10 cellular contexts compared by ENCODE assay signal in the genomic region with DNA sequence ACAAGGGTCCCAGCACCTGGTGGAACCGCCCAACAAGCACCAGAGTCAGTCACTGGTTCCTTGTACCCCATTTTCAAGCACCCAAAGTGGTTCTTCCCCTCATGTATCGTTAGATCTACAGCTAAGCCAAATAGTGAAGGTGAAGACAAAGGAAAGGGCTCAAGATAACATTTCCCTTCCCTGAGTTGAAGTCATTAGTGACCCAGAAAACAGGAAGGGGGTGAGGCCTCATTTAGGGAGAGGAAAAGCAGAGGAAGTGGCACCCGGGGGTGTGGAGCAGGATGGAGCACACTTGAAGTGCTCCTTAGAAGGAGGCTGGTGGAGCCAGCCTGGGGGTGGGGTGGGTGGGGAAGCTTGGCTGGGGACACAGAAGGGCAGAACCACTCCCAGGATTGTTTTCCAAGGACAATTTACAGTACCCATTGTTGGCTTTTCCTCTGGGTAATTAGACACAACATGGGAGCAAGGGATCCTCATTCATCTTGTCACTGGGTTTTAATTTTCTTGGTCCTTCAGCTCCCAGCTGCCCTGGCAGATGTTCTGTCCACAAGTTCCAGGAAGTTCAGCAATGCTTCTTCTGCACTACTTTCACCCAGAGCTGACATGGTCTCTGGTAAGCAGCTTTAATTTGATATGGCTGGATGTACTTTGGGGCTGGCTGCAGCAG.
DNase-seq lines count a peak whose midpoint lies in the region; ATAC-seq lines count a peak whose summit lies in the region.
"Had no signal": no experiment of that assay in that cellular context is flagged by ENCODE, and none has a peak within 500 bp of the region (broad histone marks: within the 10 kb centered on the region; RNA-seq: fewer than 3 reads in every experiment).

No MANE protein-coding gene starts in this region.

- no peaks in the 10 kb centered on the region for H3K36me3 ChIP-seq in subcutaneous abdominal adipose tissue (ENCODE audit: control insufficient read depth in 5 of 5, insufficient read depth in 5 of 5, low read length in 5 of 5)

- H3K9me3 ChIP-seq in subcutaneous abdominal adipose tissue (ENCODE audit: control insufficient read depth in 5 of 5, low read length in 5 of 5), result peaks cover 0 to 3% (median 0%) of the 10 kb centered on the region in 5 donors

- no peak overlapping the region for H3K27ac Mint-ChIP-seq in effector memory CD8-positive, alpha-beta T cell
- H3K27ac Mint-ChIP-seq: activated naive CD4-positive, alpha-beta T cell treated with anti-CD3 and anti-CD28 coated beads for 36 hours had no signal

- no peaks in the 10 kb centered on the region for H3K36me3 Mint-ChIP-seq in effector memory CD8-positive, alpha-beta T cell (ENCODE audit: insufficient read depth)

- ATAC-seq in Right ventricle myocardium superior (ENCODE audit: poor library complexity), result peak; percentile 34
- no peak for ATAC-seq in effector memory CD8-positive, alpha-beta T cell (replicated peaks)
- no peak for ATAC-seq in HG02885 (IDR thresholded peaks at IDR 0.05; ENCODE audit: poor library complexity, unreplicated experiment)

- intact Hi-C loops in Right ventricle myocardium superior (cut with DNase I), result no loop called here

- peak overlapping the region in 1 of 5 donors; percentile 28 for H3K4me3 ChIP-seq in subcutaneous abdominal adipose tissue (ENCODE audit: low read depth in 1 of 5, low read length in 5 of 5)

- H3K4me1 Mint-ChIP-seq in effector memory CD8-positive, alpha-beta T cell (ENCODE audit: low read depth in 2 of 2), result peaks cover 0 to 5% of the 10 kb centered on the region in 2 donors

- H3K27me3 Mint-ChIP-seq in effector memory CD8-positive, alpha-beta T cell, result peaks cover 13 to 16% of the 10 kb centered on the region in 2 donors

- H3K4me1 ChIP-seq in subcutaneous abdominal adipose tissue (ENCODE audit: control insufficient read depth in 5 of 5, insufficient read depth in 5 of 5, low read length in 5 of 5), result peaks cover 0 to 69% (median 66%) of the 10 kb centered on the region in 5 donors

- H3K9me3 Mint-ChIP-seq in effector memory CD8-positive, alpha-beta T cell, result no peaks in the 10 kb centered on the region
- H3K9me3 Mint-ChIP-seq: activated naive CD4-positive, alpha-beta T cell treated with anti-CD3 and anti-CD28 coated beads for 36 hours had no signal

- H3K4me3 Mint-ChIP-seq in effector memory CD8-positive, alpha-beta T cell, result no peak overlapping the region
- H3K4me3 Mint-ChIP-seq: activated naive CD4-positive, alpha-beta T cell treated with anti-CD3 and anti-CD28 coated beads for 36 hours had no signal

- peak overlapping the region; percentile 71 for H3K27ac ChIP-seq in subcutaneous abdominal adipose tissue (ENCODE audit: low read depth, low read length)

- DNase-seq in SIG-M5 treated with dmso at 0.1 percent for 504 hours (lab: John Stamatoyannopoulos, UW; ENCODE audit: unreplicated experiment) (peak; percentile 64), SIG-M5 (lab: John Stamatoyannopoulos, UW) (no peak), SHP77 treated with DMSO at 0.1 percent for 48 hours (lab: John Stamatoyannopoulos, UW) (peak; percentile 43), Right ventricle myocardium superior (no peak), NCI-H1105 (lab: John Stamatoyannopoulos, UW) (no peak)
- no peak for DNase-seq in effector memory CD8-positive, alpha-beta T cell
- DNase-seq: activated naive CD4-positive, alpha-beta T cell treated with anti-CD3 and anti-CD28 coated beads for 36 hours; NCI-H1694 had no signal

- peak overlapping the region in 1 of 5 donors; percentile 38 for H3K9ac ChIP-seq in subcutaneous abdominal adipose tissue (ENCODE audit: low read length in 5 of 5)

- no peaks in the 10 kb centered on the region for H3K27me3 ChIP-seq in subcutaneous abdominal adipose tissue (ENCODE audit: control insufficient read depth in 5 of 5, insufficient read depth in 4 of 5, low read length in 5 of 5)

Comparison
In these comparisons a context has a peak if more than half of its experiments do, and no peak if none do; other contexts are left out.
1. DNase-seq: peak in SIG-M5 treated with dmso at 0.1 percent for 504 hours (single experiment) and SHP77 treated with DMSO at 0.1 percent for 48 hours (single experiment); none in SIG-M5 (single experiment), Right ventricle myocardium superior (single experiment), effector memory CD8-positive, alpha-beta T cell (0 of 3) and NCI-H1105 (single experiment).